Comparison of ENCODE assay signal across 1 cellular context in genomic region chr15:64618569-64618968, GRCh38.
TF ChIP-seq lines count a peak whose summit lies in the region.

No MANE protein-coding gene starts in this region.

TF ChIP-seq in K562, 482 proteins besides CTCF, POLR2A, EP300 and RAD21:
- TF ChIP-seq MTA2 (IDR thresholded peaks at IDR 0.05; ENCODE audit: low read depth) (no peak), ZNF79 (CRISPR knock-in tag; IDR thresholded peaks at IDR 0.05; ENCODE audit: low read depth) (no peak), L3MBTL2 (IDR thresholded peaks at IDR 0.05) (peak; percentile 45; the same call in 1 of the 2 replicates)
- TF ChIP-seq, protein P1, sequence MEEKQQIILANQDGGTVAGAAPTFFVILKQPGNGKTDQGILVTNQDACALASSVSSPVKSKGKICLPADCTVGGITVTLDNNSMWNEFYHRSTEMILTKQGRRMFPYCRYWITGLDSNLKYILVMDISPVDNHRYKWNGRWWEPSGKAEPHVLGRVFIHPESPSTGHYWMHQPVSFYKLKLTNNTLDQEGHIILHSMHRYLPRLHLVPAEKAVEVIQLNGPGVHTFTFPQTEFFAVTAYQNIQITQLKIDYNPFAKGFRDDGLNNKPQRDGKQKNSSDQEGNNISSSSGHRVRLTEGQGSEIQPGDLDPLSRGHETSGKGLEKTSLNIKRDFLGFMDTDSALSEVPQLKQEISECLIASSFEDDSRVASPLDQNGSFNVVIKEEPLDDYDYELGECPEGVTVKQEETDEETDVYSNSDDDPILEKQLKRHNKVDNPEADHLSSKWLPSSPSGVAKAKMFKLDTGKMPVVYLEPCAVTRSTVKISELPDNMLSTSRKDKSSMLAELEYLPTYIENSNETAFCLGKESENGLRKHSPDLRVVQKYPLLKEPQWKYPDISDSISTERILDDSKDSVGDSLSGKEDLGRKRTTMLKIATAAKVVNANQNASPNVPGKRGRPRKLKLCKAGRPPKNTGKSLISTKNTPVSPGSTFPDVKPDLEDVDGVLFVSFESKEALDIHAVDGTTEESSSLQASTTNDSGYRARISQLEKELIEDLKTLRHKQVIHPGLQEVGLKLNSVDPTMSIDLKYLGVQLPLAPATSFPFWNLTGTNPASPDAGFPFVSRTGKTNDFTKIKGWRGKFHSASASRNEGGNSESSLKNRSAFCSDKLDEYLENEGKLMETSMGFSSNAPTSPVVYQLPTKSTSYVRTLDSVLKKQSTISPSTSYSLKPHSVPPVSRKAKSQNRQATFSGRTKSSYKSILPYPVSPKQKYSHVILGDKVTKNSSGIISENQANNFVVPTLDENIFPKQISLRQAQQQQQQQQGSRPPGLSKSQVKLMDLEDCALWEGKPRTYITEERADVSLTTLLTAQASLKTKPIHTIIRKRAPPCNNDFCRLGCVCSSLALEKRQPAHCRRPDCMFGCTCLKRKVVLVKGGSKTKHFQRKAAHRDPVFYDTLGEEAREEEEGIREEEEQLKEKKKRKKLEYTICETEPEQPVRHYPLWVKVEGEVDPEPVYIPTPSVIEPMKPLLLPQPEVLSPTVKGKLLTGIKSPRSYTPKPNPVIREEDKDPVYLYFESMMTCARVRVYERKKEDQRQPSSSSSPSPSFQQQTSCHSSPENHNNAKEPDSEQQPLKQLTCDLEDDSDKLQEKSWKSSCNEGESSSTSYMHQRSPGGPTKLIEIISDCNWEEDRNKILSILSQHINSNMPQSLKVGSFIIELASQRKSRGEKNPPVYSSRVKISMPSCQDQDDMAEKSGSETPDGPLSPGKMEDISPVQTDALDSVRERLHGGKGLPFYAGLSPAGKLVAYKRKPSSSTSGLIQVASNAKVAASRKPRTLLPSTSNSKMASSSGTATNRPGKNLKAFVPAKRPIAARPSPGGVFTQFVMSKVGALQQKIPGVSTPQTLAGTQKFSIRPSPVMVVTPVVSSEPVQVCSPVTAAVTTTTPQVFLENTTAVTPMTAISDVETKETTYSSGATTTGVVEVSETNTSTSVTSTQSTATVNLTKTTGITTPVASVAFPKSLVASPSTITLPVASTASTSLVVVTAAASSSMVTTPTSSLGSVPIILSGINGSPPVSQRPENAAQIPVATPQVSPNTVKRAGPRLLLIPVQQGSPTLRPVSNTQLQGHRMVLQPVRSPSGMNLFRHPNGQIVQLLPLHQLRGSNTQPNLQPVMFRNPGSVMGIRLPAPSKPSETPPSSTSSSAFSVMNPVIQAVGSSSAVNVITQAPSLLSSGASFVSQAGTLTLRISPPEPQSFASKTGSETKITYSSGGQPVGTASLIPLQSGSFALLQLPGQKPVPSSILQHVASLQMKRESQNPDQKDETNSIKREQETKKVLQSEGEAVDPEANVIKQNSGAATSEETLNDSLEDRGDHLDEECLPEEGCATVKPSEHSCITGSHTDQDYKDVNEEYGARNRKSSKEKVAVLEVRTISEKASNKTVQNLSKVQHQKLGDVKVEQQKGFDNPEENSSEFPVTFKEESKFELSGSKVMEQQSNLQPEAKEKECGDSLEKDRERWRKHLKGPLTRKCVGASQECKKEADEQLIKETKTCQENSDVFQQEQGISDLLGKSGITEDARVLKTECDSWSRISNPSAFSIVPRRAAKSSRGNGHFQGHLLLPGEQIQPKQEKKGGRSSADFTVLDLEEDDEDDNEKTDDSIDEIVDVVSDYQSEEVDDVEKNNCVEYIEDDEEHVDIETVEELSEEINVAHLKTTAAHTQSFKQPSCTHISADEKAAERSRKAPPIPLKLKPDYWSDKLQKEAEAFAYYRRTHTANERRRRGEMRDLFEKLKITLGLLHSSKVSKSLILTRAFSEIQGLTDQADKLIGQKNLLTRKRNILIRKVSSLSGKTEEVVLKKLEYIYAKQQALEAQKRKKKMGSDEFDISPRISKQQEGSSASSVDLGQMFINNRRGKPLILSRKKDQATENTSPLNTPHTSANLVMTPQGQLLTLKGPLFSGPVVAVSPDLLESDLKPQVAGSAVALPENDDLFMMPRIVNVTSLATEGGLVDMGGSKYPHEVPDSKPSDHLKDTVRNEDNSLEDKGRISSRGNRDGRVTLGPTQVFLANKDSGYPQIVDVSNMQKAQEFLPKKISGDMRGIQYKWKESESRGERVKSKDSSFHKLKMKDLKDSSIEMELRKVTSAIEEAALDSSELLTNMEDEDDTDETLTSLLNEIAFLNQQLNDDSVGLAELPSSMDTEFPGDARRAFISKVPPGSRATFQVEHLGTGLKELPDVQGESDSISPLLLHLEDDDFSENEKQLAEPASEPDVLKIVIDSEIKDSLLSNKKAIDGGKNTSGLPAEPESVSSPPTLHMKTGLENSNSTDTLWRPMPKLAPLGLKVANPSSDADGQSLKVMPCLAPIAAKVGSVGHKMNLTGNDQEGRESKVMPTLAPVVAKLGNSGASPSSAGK (IDR thresholded peaks at IDR 0.05) = peak; percentile 66
- TF ChIP-seq, protein P2, sequence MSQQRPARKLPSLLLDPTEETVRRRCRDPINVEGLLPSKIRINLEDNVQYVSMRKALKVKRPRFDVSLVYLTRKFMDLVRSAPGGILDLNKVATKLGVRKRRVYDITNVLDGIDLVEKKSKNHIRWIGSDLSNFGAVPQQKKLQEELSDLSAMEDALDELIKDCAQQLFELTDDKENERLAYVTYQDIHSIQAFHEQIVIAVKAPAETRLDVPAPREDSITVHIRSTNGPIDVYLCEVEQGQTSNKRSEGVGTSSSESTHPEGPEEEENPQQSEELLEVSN (IDR thresholded peaks at IDR 0.05; ENCODE audit: borderline replicate concordance in 1 of 2, extremely low read depth in 1 of 2, insufficient read depth in 1 of 2, insufficient read length in 1 of 2, low read depth in 1 of 2, low read length in 1 of 2, poor library complexity in 1 of 2, severe bottlenecking in 1 of 2) = peak in 1 of 2 experiments; percentile 40
